Comparison of ENCODE assay signal across 8 cellular contexts in the genomic region with DNA sequence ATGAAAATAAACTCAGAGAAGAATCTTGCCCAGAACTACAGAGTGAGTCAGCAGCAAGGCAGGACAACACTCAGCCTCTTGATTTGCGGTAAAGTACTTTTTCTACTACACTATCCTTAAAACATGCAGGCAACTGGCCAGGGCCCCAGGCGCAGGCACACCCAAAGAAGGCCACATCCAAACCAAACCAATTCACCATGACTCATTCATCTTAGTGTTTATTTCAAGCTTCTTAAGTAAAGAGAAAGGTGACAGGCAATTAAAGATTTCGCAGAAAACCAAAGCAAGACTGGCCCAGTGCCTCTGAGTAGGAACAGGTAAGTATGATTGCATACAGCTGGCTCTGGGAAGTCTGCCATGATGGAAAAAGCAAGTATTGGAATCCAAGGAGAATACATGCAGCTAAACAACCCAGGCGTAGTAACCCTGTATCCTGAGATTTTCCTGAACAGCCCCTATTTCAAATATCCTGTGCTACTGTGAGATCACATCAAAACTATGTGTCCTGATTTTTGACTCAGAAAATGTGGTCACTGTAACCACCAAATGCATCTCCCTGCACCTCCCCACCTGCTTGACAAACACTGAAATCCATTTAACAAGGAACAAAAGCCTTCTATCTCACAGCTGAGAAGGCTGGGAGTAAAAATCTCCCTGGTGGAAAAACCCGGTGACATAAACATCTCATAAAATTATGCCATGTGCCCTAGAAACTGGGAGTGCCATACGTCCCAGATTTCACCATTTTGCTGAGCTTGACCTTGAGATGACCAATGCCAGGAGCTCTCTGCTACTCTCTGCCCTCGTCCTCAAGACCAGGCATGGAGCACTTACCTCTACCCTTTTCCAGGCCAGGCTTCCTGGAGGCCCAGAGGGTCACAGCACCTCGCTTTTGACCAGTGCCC.
DNase-seq lines count a peak whose midpoint lies in the region; ATAC-seq and TF ChIP-seq lines count a peak whose summit lies in the region.

No MANE protein-coding gene starts in this region.

- no peak for TF ChIP-seq POLR2A in erythroblast (IDR thresholded peaks at IDR 0.05; ENCODE audit: low read length)

- TF ChIP-seq CTCF in AG10803 (conservative IDR thresholded peaks at IDR 0.05; ENCODE audit: low read length) = no peak

- H3K4me3 ChIP-seq in AG10803 (ENCODE audit: low read length) = no peak overlapping the region

- ATAC-seq in HG02884 (IDR thresholded peaks at IDR 0.05; ENCODE audit: unreplicated experiment) (no peak), HG02970 (IDR thresholded peaks at IDR 0.05; ENCODE audit: low FRiP score, unreplicated experiment) (no peak), HG02798 (IDR thresholded peaks at IDR 0.05; ENCODE audit: poor library complexity, unreplicated experiment) (no peak)

- DNase-seq in AG10803 (ENCODE audit: low read depth) = peak; percentile 100
- peak; percentile 16 for DNase-seq in NOMO-1 treated with DMSO at 0.1 percent for 48 hours (lab: John Stamatoyannopoulos, UW; ENCODE audit: unreplicated experiment)
- DNase-seq in erythroblast (lab: John Stamatoyannopoulos, UW) = peak; percentile 17 to 55
- DNase-seq in non-pigmented ciliary epithelial cell (ENCODE audit: low read depth) = peak; percentile 97
- no peak for DNase-seq in NCI-H526 (lab: John Stamatoyannopoulos, UW)

Comparison
In these comparisons a context has a peak if more than half of its experiments do, and no peak if none do; other contexts are left out.
1. DNase-seq: peak in AG10803 (single experiment), NOMO-1 treated with DMSO at 0.1 percent for 48 hours (single experiment), erythroblast (2 of 2) and non-pigmented ciliary epithelial cell (single experiment); none in NCI-H526 (0 of 2).